21 cellular contexts compared by ENCODE assay signal in genomic region chrY:7040659-7041058, GRCh38.
A peak's percentile ranks its signal among the peaks of the same experiment; 100 is the strongest.
DNase-seq lines count a peak whose midpoint lies in the region; ATAC-seq and TF ChIP-seq lines count a peak whose summit lies in the region.
"Had no signal": no experiment of that assay in that cellular context is flagged by ENCODE, and none has a peak within 500 bp of the region (broad histone marks: within the 10 kb centered on the region; RNA-seq: fewer than 3 reads in every experiment).

No MANE protein-coding gene starts in this region.

- CTCF ChIA-PET in activated CD8-positive, alpha-beta memory T cell treated with anti-CD3 and anti-CD28 coated beads, Interleukin-2, amount 10 ng/mL, durations not matched to agents 7 days and 5 days (lab: Charles Lee) = no interaction called here
- CTCF ChIA-PET in MCF 10A (lab: Yijun Ruan, JAX) = no interaction called here

- DNase-seq in activated CD8-positive, alpha-beta memory T cell treated with anti-CD3 and anti-CD28 coated beads, Interleukin-2, amount 10 ng/mL, durations not matched to agents 7 days and 5 days = peak; percentile 42
- no peak for DNase-seq in activated CD8-positive, alpha-beta memory T cell treated with anti-CD3 and anti-CD28 coated beads, Interleukin-2, amount 50 U/mL, for 4 hours
- DNase-seq in effector memory CD8-positive, alpha-beta T cell = peak; percentile 17 to 66 (median 23)
- DNase-seq in natural killer cell = peak; percentile 37
- no peak for DNase-seq in medulla oblongata (ENCODE audit: extremely low spot score)
- no peak for DNase-seq in MCF 10A (ENCODE audit: unreplicated experiment)
- no peak for DNase-seq in NCI-H187 treated with DMSO at 0.1 percent for 48 hours (lab: John Stamatoyannopoulos, UW)
- DNase-seq in head of caudate nucleus = no peak
- DNase-seq: 8988T; CD4-positive, alpha-beta memory T cell; COR-L47; DMS 273 treated with DMSO at 0.1 percent for 48 hours; DMS53; DND-41; EL; GOT3; H7; HFFc6 had no signal

- no peak overlapping the region for H3K4me3 Mint-ChIP-seq in activated CD8-positive, alpha-beta memory T cell treated with anti-CD3 and anti-CD28 coated beads, Interleukin-2, amount 10 ng/mL, durations not matched to agents 7 days and 5 days
- H3K4me3 Mint-ChIP-seq in effector memory CD8-positive, alpha-beta T cell = peak overlapping the region; percentile 21 to 51
- H3K4me3 Mint-ChIP-seq in natural killer cell = no peak overlapping the region
- H3K4me3 Mint-ChIP-seq in MCF 10A (ENCODE audit: unreplicated experiment) = no peak overlapping the region
- H3K4me3 Mint-ChIP-seq: CD14-positive monocyte; CD4-positive, alpha-beta memory T cell; HFFc6 had no signal

- BruUV-seq in MCF 10A (replicated peaks; lab: Mats Ljungman, UMichigan) = no TSS peak

- ATAC-seq in activated CD8-positive, alpha-beta memory T cell treated with anti-CD3 and anti-CD28 coated beads, Interleukin-2, amount 10 ng/mL, durations not matched to agents 7 days and 5 days = peak; percentile 20
- ATAC-seq in effector memory CD8-positive, alpha-beta T cell (replicated peaks) = peak; percentile 96
- ATAC-seq in natural killer cell = peak in 2 of 3 donors; percentile 81 to 82
- ATAC-seq: GM12878, HCT116 had no signal

- H3K27me3 Mint-ChIP-seq in activated CD8-positive, alpha-beta memory T cell treated with anti-CD3 and anti-CD28 coated beads, Interleukin-2, amount 10 ng/mL, durations not matched to agents 7 days and 5 days = no peaks in the 10 kb centered on the region
- H3K27me3 Mint-ChIP-seq in effector memory CD8-positive, alpha-beta T cell = no peaks in the 10 kb centered on the region
- H3K27me3 Mint-ChIP-seq in natural killer cell (ENCODE audit: low read depth in 2 of 2) = peaks cover 0 to 4% of the 10 kb centered on the region in 2 donors
- no peaks in the 10 kb centered on the region for H3K27me3 Mint-ChIP-seq in MCF 10A (ENCODE audit: insufficient read depth, unreplicated experiment)

- H3K36me3 Mint-ChIP-seq in activated CD8-positive, alpha-beta memory T cell treated with anti-CD3 and anti-CD28 coated beads, Interleukin-2, amount 10 ng/mL, durations not matched to agents 7 days and 5 days = no peaks in the 10 kb centered on the region
- H3K36me3 Mint-ChIP-seq in effector memory CD8-positive, alpha-beta T cell (ENCODE audit: insufficient read depth) = no peaks in the 10 kb centered on the region
- H3K36me3 Mint-ChIP-seq in natural killer cell (no peaks in the 10 kb centered on the region), MCF 10A (ENCODE audit: insufficient read depth, unreplicated experiment) (no peaks in the 10 kb centered on the region)
- H3K36me3 Mint-ChIP-seq: CD14-positive monocyte; CD4-positive, alpha-beta memory T cell had no signal

- POLR2A ChIA-PET in MCF 10A (lab: Yijun Ruan, JAX) = no interaction called here

- intact Hi-C loops in natural killer cell (cut with micrococcal nuclease) = no loop called here
- intact Hi-C loops in MCF 10A (cut with micrococcal nuclease) = no loop called here
- intact Hi-C loops in head of caudate nucleus (cut with DNase I) = no loop called here

- no peaks in the 10 kb centered on the region for H3K9me3 Mint-ChIP-seq in activated CD8-positive, alpha-beta memory T cell treated with anti-CD3 and anti-CD28 coated beads, Interleukin-2, amount 10 ng/mL, durations not matched to agents 7 days and 5 days (ENCODE audit: low read depth)
- no peaks in the 10 kb centered on the region for H3K9me3 Mint-ChIP-seq in effector memory CD8-positive, alpha-beta T cell
- H3K9me3 Mint-ChIP-seq in natural killer cell (no peaks in the 10 kb centered on the region), MCF 10A (ENCODE audit: unreplicated experiment) (no peaks in the 10 kb centered on the region)
- H3K9me3 Mint-ChIP-seq: CD4-positive, alpha-beta memory T cell; HFFc6 had no signal

- peaks cover 16% of the 10 kb centered on the region for H3K4me1 Mint-ChIP-seq in activated CD8-positive, alpha-beta memory T cell treated with anti-CD3 and anti-CD28 coated beads, Interleukin-2, amount 10 ng/mL, durations not matched to agents 7 days and 5 days
- H3K4me1 Mint-ChIP-seq in effector memory CD8-positive, alpha-beta T cell (ENCODE audit: low read depth in 2 of 2) = peaks cover 29 to 64% of the 10 kb centered on the region in 2 donors
- H3K4me1 Mint-ChIP-seq in natural killer cell (peaks cover 0 to 34% of the 10 kb centered on the region in 2 donors), MCF 10A (ENCODE audit: insufficient read depth, unreplicated experiment) (no peaks in the 10 kb centered on the region)
- H3K4me1 Mint-ChIP-seq: CD14-positive monocyte had no signal

- TF ChIP-seq CTCF in natural killer cell (IDR thresholded peaks at IDR 0.05) (no peak), MCF 10A (IDR thresholded peaks at IDR 0.05; ENCODE audit: unreplicated experiment) (no peak)

- no peak overlapping the region for H3K27ac Mint-ChIP-seq in activated CD8-positive, alpha-beta memory T cell treated with anti-CD3 and anti-CD28 coated beads, Interleukin-2, amount 10 ng/mL, durations not matched to agents 7 days and 5 days
- H3K27ac Mint-ChIP-seq in effector memory CD8-positive, alpha-beta T cell = peak overlapping the region; percentile 86 to 93
- H3K27ac Mint-ChIP-seq in natural killer cell = peak overlapping the region in 1 of 2 donors; percentile 86
- H3K27ac Mint-ChIP-seq in MCF 10A (ENCODE audit: low read depth, unreplicated experiment) = no peak overlapping the region
- H3K27ac Mint-ChIP-seq: CD14-positive monocyte; CD4-positive, alpha-beta memory T cell; HFFc6 had no signal

Comparison
In these comparisons a context has a peak if more than half of its experiments do, and no peak if none do; other contexts are left out.
1. DNase-seq: peak in activated CD8-positive, alpha-beta memory T cell treated with anti-CD3 and anti-CD28 coated beads, Interleukin-2, amount 10 ng/mL, durations not matched to agents 7 days and 5 days (single experiment), effector memory CD8-positive, alpha-beta T cell (3 of 3) and natural killer cell (single experiment); none in activated CD8-positive, alpha-beta memory T cell treated with anti-CD3 and anti-CD28 coated beads, Interleukin-2, amount 50 U/mL, for 4 hours (single experiment), medulla oblongata (single experiment), MCF 10A (single experiment), NCI-H187 treated with DMSO at 0.1 percent for 48 hours (single experiment) and head of caudate nucleus (0 of 42).
2. ATAC-seq: peak in every context shown above with its lines; median percentile 96 in effector memory CD8-positive, alpha-beta T cell; 82 in natural killer cell; 20 in activated CD8-positive, alpha-beta memory T cell treated with anti-CD3 and anti-CD28 coated beads, Interleukin-2, amount 10 ng/mL, durations not matched to agents 7 days and 5 days.
3. H3K27ac Mint-ChIP-seq: peak in effector memory CD8-positive, alpha-beta T cell (2 of 2); none in activated CD8-positive, alpha-beta memory T cell treated with anti-CD3 and anti-CD28 coated beads, Interleukin-2, amount 10 ng/mL, durations not matched to agents 7 days and 5 days (single experiment) and MCF 10A (single experiment).
4. H3K4me3 Mint-ChIP-seq: peak in effector memory CD8-positive, alpha-beta T cell (2 of 2); none in activated CD8-positive, alpha-beta memory T cell treated with anti-CD3 and anti-CD28 coated beads, Interleukin-2, amount 10 ng/mL, durations not matched to agents 7 days and 5 days (single experiment), natural killer cell (single experiment) and MCF 10A (single experiment).